ENCODE assay signal across 9 cellular contexts in genomic region chr12:94240171-94240570, GRCh38.
DNase-seq lines count a peak whose midpoint lies in the region; ATAC-seq and TF ChIP-seq lines count a peak whose summit lies in the region.
"Had no signal": no experiment of that assay in that cellular context is flagged by ENCODE, and none has a peak within 500 bp of the region (broad histone marks: within the 10 kb centered on the region; RNA-seq: fewer than 3 reads in every experiment).

No MANE protein-coding gene starts in this region.

- intact Hi-C loops in transverse colon (cut with DNase I; ENCODE audit: low total_unique reads) = no loop called here

- peak; percentile 55 for ATAC-seq in HG02970 (IDR thresholded peaks at IDR 0.05; ENCODE audit: low FRiP score, unreplicated experiment)

- peaks cover 15% of the 10 kb centered on the region for H3K36me3 Mint-ChIP-seq in activated naive CD8-positive, alpha-beta T cell treated with anti-CD3 and anti-CD28 coated beads for 36 hours

- TF ChIP-seq POLR2A in transverse colon (IDR thresholded peaks at IDR 0.05) = no peak

- H3K4me3 Mint-ChIP-seq in activated naive CD8-positive, alpha-beta T cell treated with anti-CD3 and anti-CD28 coated beads for 36 hours = no peak overlapping the region

- in situ Hi-C loops in transverse colon (cut with MboI; ENCODE audit: low pct_ligation_motif_present in 1 of 4, low pct_unique_long_range_greater_than_20kb in 1 of 4, low sequenced_read_pairs in 3 of 4) = no loop called here

- no peak for TF ChIP-seq EP300 in transverse colon (IDR thresholded peaks at IDR 0.05; ENCODE audit: low read depth)

- H3K27me3 ChIP-seq in transverse colon = no peaks in the 10 kb centered on the region

- no peaks in the 10 kb centered on the region for H3K9me3 Mint-ChIP-seq in activated naive CD8-positive, alpha-beta T cell treated with anti-CD3 and anti-CD28 coated beads for 36 hours

- no peak for TF ChIP-seq CTCF in transverse colon (IDR thresholded peaks at IDR 0.05)

- WGBS in transverse colon (ENCODE audit: low coverage in 1 of 2), 2 donors = 67 to 92% methylated on average over 1 of the region's 1 CpG

- H3K36me3 ChIP-seq in transverse colon = no peaks in the 10 kb centered on the region

- no peaks in the 10 kb centered on the region for H3K9me3 ChIP-seq in transverse colon

- peak overlapping the region in 1 of 4 donors; percentile 6 for H3K27ac ChIP-seq in transverse colon
- H3K27ac ChIP-seq: 22Rv1 had no signal

- H3K4me1 Mint-ChIP-seq in activated naive CD8-positive, alpha-beta T cell treated with anti-CD3 and anti-CD28 coated beads for 36 hours = peaks cover 22% of the 10 kb centered on the region

- DNase-seq in SKM-1 treated with dmso at 0.1 percent for 144 hours (lab: John Stamatoyannopoulos, UW; ENCODE audit: unreplicated experiment) (peak; percentile 34), SKM-1 (lab: John Stamatoyannopoulos, UW; ENCODE audit: unreplicated experiment) (no peak), NOMO-1 (lab: John Stamatoyannopoulos, UW; ENCODE audit: unreplicated experiment in 2 of 2) (peak; percentile 89 to 97), transverse colon (peak; percentile 24), COLO668 (lab: John Stamatoyannopoulos, UW; ENCODE audit: unreplicated experiment) (no peak), HuH-7 (ENCODE audit: low spot score) (no peak)
- no peak for DNase-seq in activated naive CD8-positive, alpha-beta T cell treated with anti-CD3 and anti-CD28 coated beads for 36 hours

- no peaks in the 10 kb centered on the region for H3K4me1 ChIP-seq in transverse colon

- H3K27ac Mint-ChIP-seq in activated naive CD8-positive, alpha-beta T cell treated with anti-CD3 and anti-CD28 coated beads for 36 hours = no peak overlapping the region

- no peak overlapping the region for H3K4me3 ChIP-seq in transverse colon

- no peaks in the 10 kb centered on the region for H3K27me3 Mint-ChIP-seq in activated naive CD8-positive, alpha-beta T cell treated with anti-CD3 and anti-CD28 coated beads for 36 hours

Comparison
In these comparisons a context has a peak if more than half of its experiments do, and no peak if none do; other contexts are left out.
1. DNase-seq: peak in SKM-1 treated with dmso at 0.1 percent for 144 hours (single experiment), NOMO-1 (2 of 2) and transverse colon (single experiment); none in SKM-1 (single experiment), COLO668 (single experiment), HuH-7 (single experiment) and activated naive CD8-positive, alpha-beta T cell treated with anti-CD3 and anti-CD28 coated beads for 36 hours (single experiment).